In genomic region chr19:5719274-5719960, GRCh38 we compare ENCODE assay signal across 8 cellular contexts. TPM values are rescaled to one million over a fixed set of nuclear protein-coding genes. Genes with fewer than 3 reads are reported as not detected.
DNase-seq lines count a peak whose midpoint lies in the region; ATAC-seq and TF ChIP-seq lines count a peak whose summit lies in the region.

No MANE protein-coding gene starts in this region.

- TF ChIP-seq CTCF in PC-9 (conservative IDR thresholded peaks at IDR 0.05) (no peak), mucosa of descending colon (IDR thresholded peaks at IDR 0.05) (no peak), uterus (IDR thresholded peaks at IDR 0.05) (no peak)

- H3F3A ChIP-seq in PC-9 (ENCODE audit: insufficient read depth, low read depth), result peaks cover 23% of the 10 kb centered on the region

- BruUV-seq in PC-9 (replicated peaks; lab: Mats Ljungman, UMichigan), result no TSS peak

- H3K27me3 ChIP-seq in BLaER1, result no peaks in the 10 kb centered on the region
- no peaks in the 10 kb centered on the region for H3K27me3 ChIP-seq in PC-9 (ENCODE audit: insufficient read depth, low read depth)
- H3K27me3 ChIP-seq in uterus, result no peaks in the 10 kb centered on the region

- POLR2A ChIA-PET in PC-9 (lab: Charles Lee; ENCODE audit: unreplicated experiment), result interaction anchor here (0.7 to 0.9 kb wide), 2 partner anchors 30 to 65 kb away, joined by 3 to 6 read pairs; partner anchors contain the start of gene RPL36

- intact Hi-C loops in PC-9 (cut with micrococcal nuclease; ENCODE audit: unreplicated experiment), result no loop called here
- intact Hi-C loops in mucosa of descending colon (cut with DNase I, micrococcal nuclease), result no loop called here
- intact Hi-C loops in uterus (cut with DNase I; ENCODE audit: low total_unique reads), result no loop called here

- H3K9me3 ChIP-seq in BLaER1 (no peaks in the 10 kb centered on the region), PC-9 (ENCODE audit: insufficient read depth, low read depth) (no peaks in the 10 kb centered on the region), mucosa of descending colon (no peaks in the 10 kb centered on the region), uterus (no peaks in the 10 kb centered on the region)

- H3K9ac ChIP-seq in BLaER1, result peak overlapping the region; percentile 96

- H2AFZ ChIP-seq in PC-9, result peak overlapping the region; percentile 87; the same call in 1 of the 2 replicates

- CTCF ChIA-PET in PC-9 (lab: Charles Lee), result interaction anchor here (0.7 kb wide), 1 partner anchor 196 kb away, joined by 4 read pairs; no protein-coding TSS in a partner anchor

- no peak for TF ChIP-seq POLR2A in uterus (IDR thresholded peaks at IDR 0.05)

- peaks cover 32% of the 10 kb centered on the region for H3K36me3 ChIP-seq in BLaER1
- peaks cover 4% of the 10 kb centered on the region; the same call in 1 of the 2 replicates for H3K36me3 ChIP-seq in PC-9 (ENCODE audit: low read depth)
- H3K36me3 ChIP-seq in mucosa of descending colon (ENCODE audit: low read depth), result no peaks in the 10 kb centered on the region
- H3K36me3 ChIP-seq in uterus, result no peaks in the 10 kb centered on the region

- H3K79me2 ChIP-seq in PC-9 (ENCODE audit: low read depth), result peaks cover 50% of the 10 kb centered on the region

- H3K4me3 ChIP-seq in BLaER1 (peak overlapping the region; percentile 98), PC-9 (peak overlapping the region; percentile 97), mucosa of descending colon (peak overlapping the region; percentile 95), uterus (peak overlapping the region; percentile 94 to 97)

- no peaks in the 10 kb centered on the region for H3K9me2 ChIP-seq in PC-9 (ENCODE audit: insufficient read depth)

- ATAC-seq in GM19467 (IDR thresholded peaks at IDR 0.05; ENCODE audit: unreplicated experiment) (peak; percentile 1), mucosa of descending colon (peak; percentile 2), GM18907 (IDR thresholded peaks at IDR 0.05; ENCODE audit: unreplicated experiment) (no peak)

- H3K4me1 ChIP-seq in BLaER1 (peaks cover 30% of the 10 kb centered on the region), PC-9 (replicated peaks; ENCODE audit: insufficient read depth) (peaks cover 9% of the 10 kb centered on the region), mucosa of descending colon (ENCODE audit: low read depth) (peaks cover 12% of the 10 kb centered on the region), uterus (peaks cover 0 to 12% of the 10 kb centered on the region in 2 donors)

- peaks cover 53% of the 10 kb centered on the region for H4K20me1 ChIP-seq in BLaER1
- H4K20me1 ChIP-seq in PC-9 (ENCODE audit: insufficient read depth), result peaks cover 25% of the 10 kb centered on the region

- H3K27ac ChIP-seq in BLaER1 (peak overlapping the region; percentile 98), PC-9 (peak overlapping the region; percentile 99), uterus (peak overlapping the region; percentile 92 to 96)

- DNase-seq in PC-9 (no peak), dermis blood vessel endothelial cell (peak; percentile 31), mucosa of descending colon (peak in 1 of 3 donors; percentile 35), uterus (no peak), hepatic stellate cell (ENCODE audit: low spot score) (no peak)

- H3K4me2 ChIP-seq in BLaER1, result peak overlapping the region; percentile 82
- H3K4me2 ChIP-seq in PC-9, result peak overlapping the region; percentile 97

RNA-seq across cellular contexts. Expression of gene LONP1, which starts 0.5 kb away (rescaled TPM):
- 78.2 and 140 TPM in 2 replicates for total RNA-seq in PC-9 (2021)
- 73.7 and 89.9 TPM in 2 replicates for total RNA-seq in dermis blood vessel endothelial cell
- total RNA-seq in mucosa of descending colon, result 10 to 100 TPM; 55.9 to 63.0 (median 55.9) TPM
- total RNA-seq in uterus, result 100 to 1,000 TPM in 1 of 4 donors, 10 to 100 TPM in 3; 39.9 to 134 (median 44.1) TPM

RNA-seq across cellular contexts. Expression of gene CATSPERD, which starts 1.0 kb away (rescaled TPM):
- total RNA-seq in PC-9 (2021) (not detected in 2 replicates), dermis blood vessel endothelial cell (not detected in 2 replicates), mucosa of descending colon (not detected), uterus (not detected)

RNA-seq across cellular contexts. Expression of gene RPL36, which starts 29.3 kb away (rescaled TPM):
- 772 and 787 TPM in 2 replicates for total RNA-seq in PC-9 (2021)
- total RNA-seq in dermis blood vessel endothelial cell, result 379 and 554 TPM in 2 replicates
- 100 to 1,000 TPM; 541 to 812 (median 769) TPM for total RNA-seq in mucosa of descending colon
- total RNA-seq in uterus, result 1,000 to 10,000 TPM in 1 of 4 donors, 100 to 1,000 TPM in 3; 269 to 1,645 (median 565) TPM

RNA-seq across cellular contexts. Expression of gene HSD11B1L, which starts 38.6 kb away (rescaled TPM):
- 7.5 and 11.9 TPM in 2 replicates for total RNA-seq in PC-9 (2021)
- total RNA-seq in dermis blood vessel endothelial cell, result 7.4 and 9.7 TPM in 2 replicates
- total RNA-seq in mucosa of descending colon, result 1 to 10 TPM; 2.3 to 8.2 (median 3.3) TPM
- 10 to 100 TPM in 1 of 4 donors, 1 to 10 TPM in 2, under 1 TPM in 1; 0.26 to 17.8 (median 7.1) TPM for total RNA-seq in uterus

RNA-seq across cellular contexts. Expression of gene MICOS13, which starts 39.1 kb away (rescaled TPM):
- total RNA-seq in PC-9 (2021) (31.1 and 34.7 TPM in 2 replicates), dermis blood vessel endothelial cell (13.4 and 22.3 TPM in 2 replicates), mucosa of descending colon (10 to 100 TPM; 70.1 to 73.7 (median 70.9) TPM), uterus (10 to 100 TPM in 3 of 4 donors, 1 to 10 TPM in 1; 2.8 to 36.7 (median 21.1) TPM)
